In the genomic region with DNA sequence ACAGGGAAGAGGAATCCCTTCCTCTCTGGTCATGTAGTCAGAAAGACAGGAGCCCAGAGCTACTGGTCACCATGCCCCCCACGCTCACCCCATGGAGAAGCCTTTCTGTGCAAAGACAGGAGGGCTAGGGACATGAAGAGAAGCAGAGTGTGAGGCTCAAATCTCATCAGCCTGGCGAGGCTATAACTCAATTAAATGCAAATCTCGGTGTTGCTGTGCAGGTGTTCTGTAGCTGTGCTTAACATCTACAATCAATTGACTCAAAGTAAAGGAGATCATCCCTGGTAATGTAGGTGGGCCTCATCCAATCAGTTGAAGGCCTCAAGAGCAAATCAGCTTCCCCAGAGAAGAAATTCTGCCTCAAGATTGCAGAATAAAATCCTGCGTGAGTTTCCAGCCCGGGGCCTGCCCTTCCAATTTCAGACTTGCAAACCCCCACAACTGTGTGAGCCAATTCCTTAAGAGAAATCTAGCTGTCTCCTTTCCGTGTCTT, we compare ENCODE assay signal across 26 cellular contexts.
A peak's percentile ranks its signal among the peaks of the same experiment; 100 is the strongest.
DNase-seq lines count a peak whose midpoint lies in the region; ATAC-seq, FAIRE-seq and TF ChIP-seq lines count a peak whose summit lies in the region.
"Had no signal": no experiment of that assay in that cellular context is flagged by ENCODE, and none has a peak within 500 bp of the region (broad histone marks: within the 10 kb centered on the region; RNA-seq: fewer than 3 reads in every experiment).

No MANE protein-coding gene starts in this region.

- no peaks in the 10 kb centered on the region for H3K27me3 ChIP-seq in OCI-LY3 (ENCODE audit: low read depth, low read length)

- H4K20me1 ChIP-seq in OCI-LY3 (ENCODE audit: insufficient read depth, low read length), result no peaks in the 10 kb centered on the region

- FAIRE-seq in GM12892 (lab: Jason Lieb, UNC) (peak; percentile 14), kidney (lab: Jason Lieb, UNC) (no peak)
- FAIRE-seq: A549 had no signal

- no peaks in the 10 kb centered on the region for H3K79me2 ChIP-seq in OCI-LY3 (ENCODE audit: low read length)

- H3K27ac ChIP-seq in OCI-LY3 (ENCODE audit: low read length), result peak overlapping the region; percentile 36
- H3K27ac ChIP-seq in kidney (ENCODE audit: low read depth in 2 of 2, low read length in 2 of 2), result no peak overlapping the region
- H3K27ac ChIP-seq: A549, SK-N-MC had no signal

- peak overlapping the region; percentile 64 for H3K4me2 ChIP-seq in OCI-LY3 (ENCODE audit: low read length)
- H3K4me2 ChIP-seq: A549, GM23338 had no signal

- H3K4me3 Mint-ChIP-seq in type B pancreatic cell, result no peak overlapping the region
- H3K4me3 Mint-ChIP-seq: CD4-positive, alpha-beta T cell; GM23338 had no signal

- H3K4me1 ChIP-seq in OCI-LY3 (ENCODE audit: low read length) (peaks cover 27% of the 10 kb centered on the region), kidney (ENCODE audit: control insufficient read depth in 1 of 2, insufficient read depth in 1 of 2, low read depth in 1 of 2, low read length in 2 of 2) (no peaks in the 10 kb centered on the region)
- H3K4me1 ChIP-seq: A549 had no signal

- DNase-seq in GM12892 (ENCODE audit: insufficient read length), result no peak
- DNase-seq in kidney, result peak; percentile 29
- DNase-seq in GF-D8 (lab: John Stamatoyannopoulos, UW), result no peak
- no peak for DNase-seq in NCI-H1930 (lab: John Stamatoyannopoulos, UW)
- DNase-seq in type B pancreatic cell (ENCODE audit: extremely low spot score, unreplicated experiment), result no peak
- DNase-seq: CD4-positive, alpha-beta T cell; COR-L47; DMS 273 treated with DMSO at 0.1 percent for 48 hours; DND-41; HCEC 1CT; KG1; NCI-H1105 treated with DMSO at 0.1 percent for 48 hours; NCI-H2081; NCI-H2171; NCI-H345; NCI-H524 treated with DMSO at 0.1 percent for 48 hours; NCI-H82; PC-3; SHP77; T-helper 2 cell had no signal

- H3K36me3 ChIP-seq in OCI-LY3 (replicated peaks; ENCODE audit: low read depth, low read length) (no peaks in the 10 kb centered on the region), kidney (ENCODE audit: control insufficient read depth in 1 of 2, insufficient read depth in 2 of 2, low read length in 2 of 2) (no peaks in the 10 kb centered on the region)

- H3K9me3 Mint-ChIP-seq in type B pancreatic cell, result peaks cover 11% of the 10 kb centered on the region

- peaks cover 20% of the 10 kb centered on the region for H3K27me3 Mint-ChIP-seq in type B pancreatic cell
- H3K27me3 Mint-ChIP-seq: CD4-positive, alpha-beta T cell had no signal

- H2AFZ ChIP-seq in OCI-LY3 (ENCODE audit: low read depth, low read length), result no peak overlapping the region
- H2AFZ ChIP-seq: GM23338 had no signal

- no peak overlapping the region for H3K27ac Mint-ChIP-seq in type B pancreatic cell
- H3K27ac Mint-ChIP-seq: CD4-positive, alpha-beta T cell; GM23338 had no signal

- H3K4me3 ChIP-seq in OCI-LY3 (ENCODE audit: low read length) (peak overlapping the region; percentile 41), kidney (ENCODE audit: low read length in 2 of 2) (no peak overlapping the region)
- H3K4me3 ChIP-seq: A549, GM23338, SK-N-MC had no signal

- H3K9me3 ChIP-seq in OCI-LY3 (ENCODE audit: insufficient read depth, low read length) (peaks cover 11% of the 10 kb centered on the region; the same call in 1 of the 2 replicates), kidney (ENCODE audit: control insufficient read depth in 1 of 2, low read length in 2 of 2) (peaks cover 0 to 3% of the 10 kb centered on the region in 2 donors)

- TF ChIP-seq CTCF in OCI-LY3 (IDR thresholded peaks at IDR 0.05; ENCODE audit: low read depth, low read length), result no peak
- TF ChIP-seq CTCF in kidney (IDR thresholded peaks at IDR 0.05; ENCODE audit: borderline replicate concordance, extremely low read depth, insufficient read depth), result no peak
- TF ChIP-seq CTCF in type B pancreatic cell (conservative IDR thresholded peaks at IDR 0.05), result no peak

- peaks cover 8% of the 10 kb centered on the region for H3K36me3 Mint-ChIP-seq in type B pancreatic cell

- no peak for TF ChIP-seq POLR2A in GM12892 (IDR thresholded peaks at IDR 0.05; ENCODE audit: low read depth, low read length)

- intact Hi-C loops in kidney (cut with DNase I), result no loop called here

- no peaks in the 10 kb centered on the region for H3K4me1 Mint-ChIP-seq in type B pancreatic cell (ENCODE audit: unreplicated experiment)

- peak overlapping the region; percentile 18; the same call in 1 of the 2 replicates for H3K9ac ChIP-seq in OCI-LY3 (ENCODE audit: low read length)
- no peak overlapping the region for H3K9ac ChIP-seq in kidney (ENCODE audit: low read length in 2 of 2)

- ATAC-seq in HG02642 (IDR thresholded peaks at IDR 0.05; ENCODE audit: poor library complexity, unreplicated experiment) (peak; percentile 12), HG03565 (IDR thresholded peaks at IDR 0.05; ENCODE audit: unreplicated experiment) (no peak)
- ATAC-seq: A549, GM23338, PC-3 had no signal
